1 cellular context compared by ENCODE assay signal in the genomic region with DNA sequence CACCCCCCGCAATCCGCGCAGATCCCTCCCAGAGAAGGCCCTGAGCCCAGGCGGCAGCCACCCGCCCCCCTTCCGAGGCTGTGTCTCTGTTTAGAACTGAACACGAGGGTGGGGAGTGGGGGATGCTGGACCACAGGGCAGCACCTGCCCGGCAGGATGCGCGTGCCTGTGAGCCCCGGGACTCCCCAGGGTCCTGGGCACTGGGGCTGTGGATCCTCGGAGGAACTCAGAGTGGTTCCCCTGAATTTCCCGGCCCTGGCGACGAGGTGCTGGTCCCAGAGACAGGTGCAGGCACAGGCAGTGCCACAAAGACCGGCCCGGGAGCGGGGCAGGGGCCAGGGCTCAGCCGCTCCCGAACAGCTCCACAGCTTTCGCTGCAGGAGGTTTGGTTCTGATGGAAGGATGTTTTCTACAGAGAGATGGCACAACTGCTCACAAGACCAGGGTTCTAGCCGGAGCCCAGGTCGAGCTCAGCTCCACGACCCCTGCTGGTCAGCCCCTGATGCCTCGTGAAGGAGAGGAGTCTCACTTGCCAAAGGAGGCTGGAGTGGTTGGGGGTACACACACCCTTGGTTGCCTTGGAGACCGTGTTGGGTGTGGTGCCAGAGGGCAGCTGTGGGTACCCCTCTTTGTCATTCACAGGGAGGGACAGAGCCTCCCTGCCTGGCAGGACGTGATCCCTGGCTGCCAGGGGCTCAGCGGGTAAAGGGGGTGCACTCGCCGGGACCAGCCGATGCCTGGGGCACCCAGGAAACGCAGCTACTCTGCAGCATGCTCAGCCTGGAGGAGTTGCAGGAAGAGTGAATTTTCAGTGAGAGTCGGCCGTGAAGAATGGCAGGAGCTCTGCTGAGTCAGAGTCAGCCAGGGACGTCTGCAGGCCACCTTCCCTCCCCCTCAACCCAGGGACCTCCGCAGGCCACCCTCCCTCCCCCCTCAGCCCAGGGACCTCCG.
TF ChIP-seq lines count a peak whose summit lies in the region.

No MANE protein-coding gene starts in this region.

TF ChIP-seq in HCT116, 20 proteins besides CTCF, POLR2A, EP300 and RAD21:
- TF ChIP-seq EGR1 (IDR thresholded peaks at IDR 0.05; ENCODE audit: low read depth), result no peak
- TF ChIP-seq JUND (IDR thresholded peaks at IDR 0.05), result no peak
- TF ChIP-seq, protein P1, sequence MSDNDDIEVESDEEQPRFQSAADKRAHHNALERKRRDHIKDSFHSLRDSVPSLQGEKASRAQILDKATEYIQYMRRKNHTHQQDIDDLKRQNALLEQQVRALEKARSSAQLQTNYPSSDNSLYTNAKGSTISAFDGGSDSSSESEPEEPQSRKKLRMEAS (IDR thresholded peaks at IDR 0.05), result no peak
- no peak for TF ChIP-seq ZFX (IDR thresholded peaks at IDR 0.05)
- TF ChIP-seq YY1 (IDR thresholded peaks at IDR 0.05; ENCODE audit: extremely low read depth, insufficient replicate concordance, low read depth, low read length), result no peak
- TF ChIP-seq SP1 (IDR thresholded peaks at IDR 0.05; ENCODE audit: low read depth), result no peak
- TF ChIP-seq ELF1 (IDR thresholded peaks at IDR 0.05; ENCODE audit: borderline replicate concordance, low read depth), result no peak
- TF ChIP-seq EZH2 (IDR thresholded peaks at IDR 0.05), result no peak
- TF ChIP-seq CEBPB (IDR thresholded peaks at IDR 0.05; ENCODE audit: low read depth), result no peak
- TF ChIP-seq, protein P2, sequence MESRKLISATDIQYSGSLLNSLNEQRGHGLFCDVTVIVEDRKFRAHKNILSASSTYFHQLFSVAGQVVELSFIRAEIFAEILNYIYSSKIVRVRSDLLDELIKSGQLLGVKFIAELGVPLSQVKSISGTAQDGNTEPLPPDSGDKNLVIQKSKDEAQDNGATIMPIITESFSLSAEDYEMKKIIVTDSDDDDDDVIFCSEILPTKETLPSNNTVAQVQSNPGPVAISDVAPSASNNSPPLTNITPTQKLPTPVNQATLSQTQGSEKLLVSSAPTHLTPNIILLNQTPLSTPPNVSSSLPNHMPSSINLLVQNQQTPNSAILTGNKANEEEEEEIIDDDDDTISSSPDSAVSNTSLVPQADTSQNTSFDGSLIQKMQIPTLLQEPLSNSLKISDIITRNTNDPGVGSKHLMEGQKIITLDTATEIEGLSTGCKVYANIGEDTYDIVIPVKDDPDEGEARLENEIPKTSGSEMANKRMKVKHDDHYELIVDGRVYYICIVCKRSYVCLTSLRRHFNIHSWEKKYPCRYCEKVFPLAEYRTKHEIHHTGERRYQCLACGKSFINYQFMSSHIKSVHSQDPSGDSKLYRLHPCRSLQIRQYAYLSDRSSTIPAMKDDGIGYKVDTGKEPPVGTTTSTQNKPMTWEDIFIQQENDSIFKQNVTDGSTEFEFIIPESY (IDR thresholded peaks at IDR 0.05; ENCODE audit: extremely low read depth, insufficient replicate concordance, low read length), result no peak
- no peak for TF ChIP-seq ZNF274 (IDR thresholded peaks at IDR 0.05; ENCODE audit: low read depth, low read length)
- no peak for TF ChIP-seq FOSL1 (IDR thresholded peaks at IDR 0.05; ENCODE audit: low read depth)
- TF ChIP-seq TCF7L2 (IDR thresholded peaks at IDR 0.05; ENCODE audit: borderline replicate concordance, extremely low read depth, insufficient read depth, insufficient read length), result no peak
TF ChIP-seq in HCT116: peak in this region for 0.
